14 cellular contexts compared by ENCODE assay signal in the genomic region with DNA sequence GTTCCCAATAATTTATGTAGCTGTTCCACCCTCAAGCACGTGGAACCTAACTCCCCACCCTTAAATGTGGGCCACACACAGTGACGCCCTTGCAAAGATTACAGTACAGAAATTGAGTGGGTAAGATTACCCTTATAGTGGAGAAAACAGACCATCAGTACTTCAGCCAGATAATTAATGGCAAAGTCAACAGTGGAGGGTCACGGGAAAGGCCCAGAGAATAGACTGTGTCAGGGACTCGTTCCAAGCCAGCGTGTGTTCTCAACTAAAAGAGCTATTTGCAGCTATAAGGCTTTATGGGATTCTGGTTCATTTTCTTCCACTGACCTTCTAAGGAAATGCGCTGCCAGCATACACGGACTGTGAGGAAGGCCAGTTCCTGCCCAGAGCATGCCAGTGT.
A peak's percentile ranks its signal among the peaks of the same experiment; 100 is the strongest.
DNase-seq lines count a peak whose midpoint lies in the region; TF ChIP-seq lines count a peak whose summit lies in the region.
"Had no signal": no experiment of that assay in that cellular context is flagged by ENCODE, and none has a peak within 500 bp of the region (broad histone marks: within the 10 kb centered on the region; RNA-seq: fewer than 3 reads in every experiment).

No MANE protein-coding gene starts in this region.

- H3K9me3 ChIP-seq in stomach: peaks cover 0 to 6% (median 0%) of the 10 kb centered on the region in 4 donors

- H3K4me1 Mint-ChIP-seq in activated T-helper 2 cell treated with anti-CD3 and anti-CD28 coated beads, Interferon-gamma antibody, Interleukin-2, Interleukin-4, amounts not matched to agents 10 μg/mL and 5 μg/mL and 100 μg/mL, durations not matched to agents 14 hours and 24 hours and 36 hours (ENCODE audit: low read depth): no peaks in the 10 kb centered on the region
- H3K4me1 Mint-ChIP-seq: CD4-positive, CD25-positive, alpha-beta regulatory T cell had no signal

- no peak for TF ChIP-seq EP300 in stomach (IDR thresholded peaks at IDR 0.05)

- no peak overlapping the region for H3K27ac Mint-ChIP-seq in activated T-helper 2 cell treated with anti-CD3 and anti-CD28 coated beads, Interferon-gamma antibody, Interleukin-2, Interleukin-4, amounts not matched to agents 10 μg/mL and 5 μg/mL and 100 μg/mL, durations not matched to agents 14 hours and 24 hours and 36 hours
- H3K27ac Mint-ChIP-seq: CD4-positive, CD25-positive, alpha-beta regulatory T cell had no signal

- no peak for TF ChIP-seq CTCF in stomach (IDR thresholded peaks at IDR 0.05)

- H3K4me1 ChIP-seq in stomach: peaks cover 0 to 8% (median 4%) of the 10 kb centered on the region in 4 donors

- no peaks in the 10 kb centered on the region for H3K27me3 ChIP-seq in stomach

- intact Hi-C loops in posterior vena cava (cut with DNase I) (no loop called here), stomach (cut with DNase I; ENCODE audit: low total_unique reads) (no loop called here)
- intact Hi-C loops in activated T-helper 2 cell treated with anti-CD3 and anti-CD28 coated beads, Interferon-gamma antibody, Interleukin-2, Interleukin-4, amounts not matched to agents 10 μg/mL and 5 μg/mL and 100 μg/mL, durations not matched to agents 14 hours and 24 hours and 36 hours (cut with micrococcal nuclease): no loop called here

- H3K27ac ChIP-seq in stomach: no peak overlapping the region
- H3K27ac ChIP-seq: HL-60 had no signal

- H3K36me3 Mint-ChIP-seq in activated T-helper 2 cell treated with anti-CD3 and anti-CD28 coated beads, Interferon-gamma antibody, Interleukin-2, Interleukin-4, amounts not matched to agents 10 μg/mL and 5 μg/mL and 100 μg/mL, durations not matched to agents 14 hours and 24 hours and 36 hours (ENCODE audit: low read depth): no peaks in the 10 kb centered on the region
- H3K36me3 Mint-ChIP-seq: CD4-positive, CD25-positive, alpha-beta regulatory T cell had no signal

- H3K27me3 Mint-ChIP-seq in activated T-helper 2 cell treated with anti-CD3 and anti-CD28 coated beads, Interferon-gamma antibody, Interleukin-2, Interleukin-4, amounts not matched to agents 10 μg/mL and 5 μg/mL and 100 μg/mL, durations not matched to agents 14 hours and 24 hours and 36 hours (ENCODE audit: low read depth): no peaks in the 10 kb centered on the region
- H3K27me3 Mint-ChIP-seq: CD4-positive, CD25-positive, alpha-beta regulatory T cell had no signal

- peaks cover 33% of the 10 kb centered on the region for H3K9me3 Mint-ChIP-seq in activated T-helper 2 cell treated with anti-CD3 and anti-CD28 coated beads, Interferon-gamma antibody, Interleukin-2, Interleukin-4, amounts not matched to agents 10 μg/mL and 5 μg/mL and 100 μg/mL, durations not matched to agents 14 hours and 24 hours and 36 hours

- no peak overlapping the region for H3K4me3 Mint-ChIP-seq in activated T-helper 2 cell treated with anti-CD3 and anti-CD28 coated beads, Interferon-gamma antibody, Interleukin-2, Interleukin-4, amounts not matched to agents 10 μg/mL and 5 μg/mL and 100 μg/mL, durations not matched to agents 14 hours and 24 hours and 36 hours (ENCODE audit: low read depth)
- H3K4me3 Mint-ChIP-seq: CD4-positive, CD25-positive, alpha-beta regulatory T cell had no signal

- H3K36me3 ChIP-seq in stomach: no peaks in the 10 kb centered on the region

- no peak overlapping the region for H3K4me3 ChIP-seq in stomach

- WGBS in stomach, 5 donors: 25 to 44% (median 29%) methylated on average over 7 of the region's 7 CpGs

- TF ChIP-seq POLR2A in stomach (IDR thresholded peaks at IDR 0.05): no peak

- DNase-seq in COLO668 (lab: John Stamatoyannopoulos, UW; ENCODE audit: unreplicated experiment) (peak; percentile 15), NCI-H1092 treated with DMSO at 0.1 percent for 48 hours (lab: John Stamatoyannopoulos, UW) (peak; percentile 88), NCI-H748 (lab: John Stamatoyannopoulos, UW; ENCODE audit: unreplicated experiment) (peak; percentile 87), globus pallidus (ENCODE audit: low spot score) (peak; percentile 10), posterior vena cava (ENCODE audit: low spot score) (no peak), NOMO-1 treated with dmso at 0.1 percent for 144 hours (lab: John Stamatoyannopoulos, UW; ENCODE audit: unreplicated experiment) (no peak), stomach (no peak)
- DNase-seq in activated T-helper 2 cell treated with anti-CD3 and anti-CD28 coated beads, Interferon-gamma antibody, Interleukin-2, Interleukin-4, amounts not matched to agents 10 μg/mL and 5 μg/mL and 100 μg/mL, durations not matched to agents 14 hours and 24 hours and 36 hours (ENCODE audit: low spot score): no peak
- DNase-seq: AML-193; CD4-positive, CD25-positive, alpha-beta regulatory T cell; NCI-H1105; NCI-H2081 treated with DMSO at 0.1 percent for 48 hours; NCI-H524 had no signal

Comparison
In these comparisons a context has a peak if more than half of its experiments do, and no peak if none do; other contexts are left out.
1. DNase-seq: peak in COLO668 (single experiment), NCI-H1092 treated with DMSO at 0.1 percent for 48 hours (single experiment), NCI-H748 (single experiment) and globus pallidus (single experiment); none in posterior vena cava (single experiment), NOMO-1 treated with dmso at 0.1 percent for 144 hours (single experiment), stomach (single experiment) and activated T-helper 2 cell treated with anti-CD3 and anti-CD28 coated beads, Interferon-gamma antibody, Interleukin-2, Interleukin-4, amounts not matched to agents 10 μg/mL and 5 μg/mL and 100 μg/mL, durations not matched to agents 14 hours and 24 hours and 36 hours (single experiment).